15 cellular contexts compared by ENCODE assay signal in the genomic region with DNA sequence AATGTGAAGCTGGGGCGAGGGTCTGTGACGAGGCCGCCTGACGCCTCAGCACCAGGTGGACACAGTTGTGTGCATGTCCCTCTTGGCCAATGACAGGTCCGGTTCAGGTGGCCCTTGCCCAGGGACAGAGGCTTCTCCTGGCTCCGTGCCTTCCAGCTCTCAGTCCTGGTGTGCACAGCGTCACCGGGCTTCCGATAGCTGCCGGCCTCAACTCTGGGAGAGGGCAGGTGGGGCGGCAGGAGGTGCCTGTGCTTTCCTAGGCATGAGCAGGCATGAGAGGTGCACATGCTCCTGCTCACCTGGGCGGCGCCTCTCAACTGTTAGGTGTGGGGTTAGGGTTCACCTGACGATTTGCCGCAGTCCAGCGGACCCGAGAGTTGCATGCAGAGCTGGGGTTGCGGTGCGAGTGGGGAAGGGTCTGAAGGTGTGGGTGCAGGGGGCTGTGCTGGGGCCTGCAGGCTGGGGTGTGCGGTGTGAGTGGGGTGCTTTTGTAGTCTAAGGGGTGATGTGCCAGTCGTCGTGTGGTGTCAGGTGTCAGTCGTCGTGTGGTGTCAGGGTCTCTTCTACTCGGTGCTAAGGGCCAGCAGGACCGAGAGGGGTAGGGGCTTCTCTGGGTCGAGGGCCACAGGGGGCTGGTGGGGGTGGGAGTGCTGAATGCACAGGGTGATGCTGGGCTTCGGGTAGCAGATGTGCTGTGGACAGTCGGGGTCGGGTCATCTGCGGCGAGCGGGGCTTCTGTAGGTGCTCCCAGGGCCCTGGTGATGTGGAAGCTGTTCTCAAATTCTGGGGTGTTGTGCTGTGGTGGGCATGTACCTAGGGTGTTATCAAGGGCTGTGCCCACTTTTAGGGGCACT. TPM values are rescaled to one million over a fixed set of nuclear protein-coding genes. Genes with fewer than 3 reads are reported as not detected.
DNase-seq lines count a peak whose midpoint lies in the region; ATAC-seq, FAIRE-seq and TF ChIP-seq lines count a peak whose summit lies in the region.
"Had no signal": no experiment of that assay in that cellular context is flagged by ENCODE, and none has a peak within 500 bp of the region (broad histone marks: within the 10 kb centered on the region; RNA-seq: fewer than 3 reads in every experiment).

No MANE protein-coding gene starts in this region.

- no peak overlapping the region for H2BK120ac ChIP-seq in H9 (ENCODE audit: low read depth, low read length, poor library complexity, severe bottlenecking)

- H4K91ac ChIP-seq in H9 (ENCODE audit: insufficient read length, low read depth, low read length), result no peak overlapping the region

- no peaks in the 10 kb centered on the region for H3K9me2 ChIP-seq in GM23248 (ENCODE audit: insufficient read depth)

- H2BK5ac ChIP-seq in H9 (ENCODE audit: insufficient read length, low read length), result no peak overlapping the region

- no peak overlapping the region for H3K23ac ChIP-seq in H9 (ENCODE audit: insufficient read length, low read depth, low read length)

- H3K4me3 Mint-ChIP-seq in H9, result no peak overlapping the region; a peak in 2 of 5 replicates
- peak overlapping the region; percentile 20 for H3K4me3 Mint-ChIP-seq in astrocyte (ENCODE audit: unreplicated experiment)
- H3K4me3 Mint-ChIP-seq in neural crest cell, result no peak overlapping the region
- H3K4me3 Mint-ChIP-seq: activated CD4-positive, alpha-beta memory T cell treated with anti-CD3 and anti-CD28 coated beads, Interleukin-2, amount 10 ng/mL, durations not matched to agents 7 days and 5 days; stimulated activated naive B cell treated with anti-CD40 and anti-IgM and Interleukin-4, amounts not matched to agents 10 μg/mL and 1 μg/mL and 100 μg/mL, for 72 hours had no signal

- no peaks in the 10 kb centered on the region for H3F3A ChIP-seq in GM23248 (ENCODE audit: insufficient read depth)

- no peak overlapping the region for H3K56ac ChIP-seq in H9 (ENCODE audit: insufficient read length, low read depth, low read length)

- no peak for ATAC-seq in mucosa of descending colon
- ATAC-seq: pancreas; stimulated activated naive B cell treated with anti-CD40 and anti-IgM and Interleukin-4, amounts not matched to agents 10 μg/mL and 1 μg/mL and 100 μg/mL, for 72 hours had no signal

- H3K9me3 ChIP-seq in H9 (ENCODE audit: control insufficient read depth, low read depth, low read length) (no peaks in the 10 kb centered on the region), astrocyte (ENCODE audit: insufficient read depth, low read depth, low read length) (no peaks in the 10 kb centered on the region), GM23248 (ENCODE audit: low read depth) (no peaks in the 10 kb centered on the region), mucosa of descending colon (no peaks in the 10 kb centered on the region)
- H3K9me3 ChIP-seq: breast epithelium, pancreas had no signal

- H3K36me3 Mint-ChIP-seq in H9 (ENCODE audit: insufficient read depth in 1 of 3, low read depth in 3 of 3) (no peaks in the 10 kb centered on the region; a peak in 1 of 7 replicates), astrocyte (ENCODE audit: low read depth, unreplicated experiment) (no peaks in the 10 kb centered on the region), neural crest cell (ENCODE audit: low read depth) (no peaks in the 10 kb centered on the region)

- H2BK12ac ChIP-seq in H9 (ENCODE audit: insufficient read length, low read depth, low read length), result no peak overlapping the region

- H3K4ac ChIP-seq in H9 (ENCODE audit: low read depth, low read length), result no peak overlapping the region

- H3K27ac Mint-ChIP-seq in H9, result peak overlapping the region in 2 of 3 experiments; percentile 3 to 39; a peak in 2 of 7 replicates
- no peak overlapping the region for H3K27ac Mint-ChIP-seq in astrocyte (ENCODE audit: unreplicated experiment)
- H3K27ac Mint-ChIP-seq in neural crest cell (ENCODE audit: unreplicated experiment), result peak overlapping the region; percentile 19
- H3K27ac Mint-ChIP-seq: activated CD4-positive, alpha-beta memory T cell treated with anti-CD3 and anti-CD28 coated beads, Interleukin-2, amount 10 ng/mL, durations not matched to agents 7 days and 5 days; stimulated activated naive B cell treated with anti-CD40 and anti-IgM and Interleukin-4, amounts not matched to agents 10 μg/mL and 1 μg/mL and 100 μg/mL, for 72 hours had no signal

- intact Hi-C loops in mucosa of descending colon (cut with DNase I, micrococcal nuclease), result no loop called here

- no peak overlapping the region for H3K4me3 ChIP-seq in astrocyte (ENCODE audit: insufficient read depth, low read depth, low read length)
- no peak overlapping the region for H3K4me3 ChIP-seq in GM23248
- H3K4me3 ChIP-seq in mucosa of descending colon, result no peak overlapping the region
- H3K4me3 ChIP-seq: breast epithelium, pancreas had no signal

- H2AFZ ChIP-seq in H9 (ENCODE audit: low read length), result no peak overlapping the region
- H2AFZ ChIP-seq in astrocyte (ENCODE audit: low read depth, low read length), result peak overlapping the region; percentile 18
- no peak overlapping the region for H2AFZ ChIP-seq in GM23248

- H3K4me2 ChIP-seq in H9 (ENCODE audit: insufficient read depth, insufficient read length, low read length) (no peak overlapping the region), astrocyte (ENCODE audit: low read length) (no peak overlapping the region), GM23248 (ENCODE audit: unreplicated experiment) (no peak overlapping the region)

- no peak overlapping the region for H3K9ac ChIP-seq in H9 (ENCODE audit: extremely low read depth, insufficient read length, low read length)
- H3K9ac ChIP-seq in astrocyte (ENCODE audit: low read length), result no peak overlapping the region
- no peak overlapping the region for H3K9ac ChIP-seq in GM23248

- H3K27me3 ChIP-seq in H9 (ENCODE audit: insufficient read depth, low read length) (peaks cover 6% of the 10 kb centered on the region; the same call in 1 of the 2 replicates), astrocyte (ENCODE audit: insufficient read depth, low read length) (peaks cover 22% of the 10 kb centered on the region), GM23248 (replicated peaks; ENCODE audit: insufficient read depth) (no peaks in the 10 kb centered on the region)
- H3K27me3 ChIP-seq: pancreas had no signal

- no peak overlapping the region for H3K27ac ChIP-seq in H9 (ENCODE audit: insufficient read length, low read depth, low read length)
- H3K27ac ChIP-seq in astrocyte (ENCODE audit: low read depth, low read length), result no peak overlapping the region
- no peak overlapping the region for H3K27ac ChIP-seq in GM23248
- H3K27ac ChIP-seq: pancreas had no signal

- H3K36me3 ChIP-seq in astrocyte (ENCODE audit: insufficient read depth, low read length), result no peaks in the 10 kb centered on the region
- H3K36me3 ChIP-seq in GM23248 (ENCODE audit: low read depth), result no peaks in the 10 kb centered on the region
- H3K36me3 ChIP-seq in mucosa of descending colon (ENCODE audit: low read depth), result no peaks in the 10 kb centered on the region
- H3K36me3 ChIP-seq: breast epithelium, pancreas had no signal

- H4K8ac ChIP-seq in H9 (replicated peaks; ENCODE audit: insufficient read length, low read depth, low read length), result no peak overlapping the region

- in situ Hi-C loops in GM23248 (cut with MboI), result no loop called here

- no peak for DNase-seq in H9
- no peak for DNase-seq in astrocyte (ENCODE audit: low read depth)
- no peak for DNase-seq in neural crest cell (ENCODE audit: low read depth, low spot score)
- no peak for DNase-seq in GM23248
- no peak for DNase-seq in retina
- no peak for DNase-seq in mucosa of descending colon
- DNase-seq: activated CD4-positive, alpha-beta memory T cell treated with anti-CD3 and anti-CD28 coated beads, Interleukin-2, amount 10 ng/mL, durations not matched to agents 7 days and 5 days; activated gamma-delta T cell treated with Interleukin-2 at 50 U/mL for 16 hours; hippocampal formation; NCI-H226; OCI-M1; pancreas; stimulated activated CD4-positive, alpha-beta T cell treated with anti-CD3 and anti-CD28 coated beads, Interleukin-4, amount 100 ng/mL, for 1 hour; stimulated activated naive B cell treated with anti-CD40 and anti-IgM and Interleukin-4, amounts not matched to agents 10 μg/mL and 1 μg/mL and 100 μg/mL, for 72 hours had no signal

- no peak overlapping the region for H3K18ac ChIP-seq in H9 (ENCODE audit: insufficient read length, low read depth, low read length)

- no peak overlapping the region for H2AK5ac ChIP-seq in H9 (ENCODE audit: insufficient read length, low read length)

- H2BK15ac ChIP-seq in H9 (ENCODE audit: low read depth, low read length), result no peak overlapping the region

- no peaks in the 10 kb centered on the region for H3K4me1 ChIP-seq in H9 (ENCODE audit: insufficient read depth, low read length)
- peaks cover 7% of the 10 kb centered on the region for H3K4me1 ChIP-seq in astrocyte (ENCODE audit: insufficient read depth, low read length)
- H3K4me1 ChIP-seq in GM23248 (ENCODE audit: insufficient read depth), result no peaks in the 10 kb centered on the region
- H3K4me1 ChIP-seq in mucosa of descending colon (ENCODE audit: low read depth), result peaks cover 5% of the 10 kb centered on the region
- H3K4me1 ChIP-seq: pancreas had no signal

- H3K9me3 Mint-ChIP-seq in H9 (no peaks in the 10 kb centered on the region; a peak in 1 of 5 replicates), astrocyte (ENCODE audit: unreplicated experiment) (no peaks in the 10 kb centered on the region), neural crest cell (no peaks in the 10 kb centered on the region)
- H3K9me3 Mint-ChIP-seq: activated CD4-positive, alpha-beta memory T cell treated with anti-CD3 and anti-CD28 coated beads, Interleukin-2, amount 10 ng/mL, durations not matched to agents 7 days and 5 days; stimulated activated naive B cell treated with anti-CD40 and anti-IgM and Interleukin-4, amounts not matched to agents 10 μg/mL and 1 μg/mL and 100 μg/mL, for 72 hours had no signal

- no peak for FAIRE-seq in astrocyte (lab: Jason Lieb, UNC)
- FAIRE-seq: pancreas had no signal

- H3K14ac ChIP-seq in H9 (ENCODE audit: insufficient read depth, low read length), result no peak overlapping the region

- no peaks in the 10 kb centered on the region for H3K79me1 ChIP-seq in H9 (ENCODE audit: insufficient read depth, low read depth, low read length, poor library complexity, severe bottlenecking)

- no peaks in the 10 kb centered on the region for H3K23me2 ChIP-seq in H9 (ENCODE audit: insufficient read length, low read depth, low read length, poor library complexity, severe bottlenecking)

- no peak overlapping the region for H2BK20ac ChIP-seq in H9 (ENCODE audit: low read depth, low read length, poor library complexity, severe bottlenecking)

- WGBS in H9 (ENCODE audit: extremely low coverage, insufficient read length, low lambda C conversion rate), result no CpG with 5 or more reads among the region's 33 CpGs
- 81 to 82% methylated on average over 28 to 33 of the region's 33 CpGs for WGBS in GM23248 (ENCODE audit: low coverage in 1 of 2, low lambda C conversion rate in 2 of 2, missing lambda C conversion rate in 2 of 2), 2 experiments

- no peaks in the 10 kb centered on the region for H3K79me2 ChIP-seq in H9 (ENCODE audit: insufficient read depth, low read length)
- no peaks in the 10 kb centered on the region for H3K79me2 ChIP-seq in astrocyte (ENCODE audit: insufficient read depth, low read length)
- H3K79me2 ChIP-seq in GM23248 (ENCODE audit: insufficient read depth), result no peaks in the 10 kb centered on the region

- H4K20me1 ChIP-seq in H9 (ENCODE audit: control insufficient read depth, insufficient read depth, insufficient read length) (no peaks in the 10 kb centered on the region), astrocyte (ENCODE audit: insufficient read depth, low read length) (peaks cover 9% of the 10 kb centered on the region), GM23248 (ENCODE audit: insufficient read depth) (no peaks in the 10 kb centered on the region)

- no peak overlapping the region for H4K5ac ChIP-seq in H9 (ENCODE audit: insufficient read length, low read depth, low read length)

- H3T11ph ChIP-seq in H9 (ENCODE audit: low read length), result no peak overlapping the region

- peaks cover 37% of the 10 kb centered on the region for H3K27me3 Mint-ChIP-seq in H9 (ENCODE audit: low read depth)
- H3K27me3 Mint-ChIP-seq in astrocyte (ENCODE audit: low read depth, unreplicated experiment), result peaks cover 20% of the 10 kb centered on the region
- peaks cover 40% of the 10 kb centered on the region for H3K27me3 Mint-ChIP-seq in neural crest cell (ENCODE audit: low read depth)

- H3K4me1 Mint-ChIP-seq in H9 (peaks cover 21 to 29% of the 10 kb centered on the region in 2 experiments), astrocyte (ENCODE audit: low read depth, unreplicated experiment) (peaks cover 6% of the 10 kb centered on the region), neural crest cell (peaks cover 6% of the 10 kb centered on the region)

- TF ChIP-seq CTCF in H9 (conservative IDR thresholded peaks at IDR 0.05), result no peak
- TF ChIP-seq CTCF in astrocyte (IDR thresholded peaks at IDR 0.05; ENCODE audit: insufficient read depth, low read depth, low read length), result no peak
- TF ChIP-seq CTCF in neural crest cell (conservative IDR thresholded peaks at IDR 0.05), result no peak
- no peak for TF ChIP-seq CTCF in mucosa of descending colon (IDR thresholded peaks at IDR 0.05)

RNA-seq across cellular contexts. Expression of a gene that starts 3.8 kb away (rescaled TPM):
- 1.6 and 2.0 TPM in 2 replicates for total RNA-seq in H9 (2021)
- total RNA-seq in astrocyte, result 0.52 and 0.60 TPM in 2 replicates
- not detected in 2 replicates for total RNA-seq in neural crest cell
- total RNA-seq in GM23248 (2014; rRNA removed; shearing (Covaris generic)), result not detected in 2 replicates
- not detected in 2 replicates for polyA plus RNA-seq in GM23248 (2016; fragmentation: Nextera tagmentation; extraction: Ambion mirVana)
- total RNA-seq in mucosa of descending colon, result 10 to 100 TPM in 2 of 3 donors, 1 to 10 TPM in 1; 4.7 to 20.0 (median 12.6) TPM

RNA-seq across cellular contexts. Expression of a gene that starts 9.8 kb away (rescaled TPM):
- total RNA-seq in H9 (2021), result 48.1 and 51.7 TPM in 2 replicates
- 52.4 and 53.1 TPM in 2 replicates for total RNA-seq in astrocyte
- total RNA-seq in neural crest cell, result 82.5 and 83.3 TPM in 2 replicates
- 34.3 and 39.2 TPM in 2 replicates for total RNA-seq in GM23248 (2014; rRNA removed; shearing (Covaris generic))
- 67.9 and 70.7 TPM in 2 replicates for polyA plus RNA-seq in GM23248 (2016; fragmentation: Nextera tagmentation; extraction: Ambion mirVana)
- 10 to 100 TPM in 1 of 3 donors, 1 to 10 TPM in 2; 4.1 to 46.1 (median 9.5) TPM for total RNA-seq in mucosa of descending colon

RNA-seq across cellular contexts. Expression of a gene that starts 17.2 kb away (rescaled TPM):
- total RNA-seq in H9 (2021), result 1.3 and 2.2 TPM in 2 replicates
- total RNA-seq in astrocyte, result 0.75 and 0.99 TPM in 2 replicates
- 2.1 and 2.3 TPM in 2 replicates for total RNA-seq in neural crest cell
- total RNA-seq in GM23248 (2014; rRNA removed; shearing (Covaris generic)), result 0.32 and 0.51 TPM in 2 replicates
- 0.09 and 0.14 TPM in 2 replicates for polyA plus RNA-seq in GM23248 (2016; fragmentation: Nextera tagmentation; extraction: Ambion mirVana)
- total RNA-seq in mucosa of descending colon, result 1 to 10 TPM; 1.0 to 1.8 (median 1.7) TPM

RNA-seq across cellular contexts. Expression of a gene that starts 26.1 kb away (rescaled TPM):
- total RNA-seq in H9 (2021) (11.7 and 12.8 TPM in 2 replicates), astrocyte (15.7 and 18.3 TPM in 2 replicates), neural crest cell (11.1 and 11.7 TPM in 2 replicates), mucosa of descending colon (1 to 10 TPM; 4.7 to 6.9 (median 6.5) TPM)
- total RNA-seq in GM23248 (2014; rRNA removed; shearing (Covaris generic)), result 7.0 and 13.2 TPM in 2 replicates
- polyA plus RNA-seq in GM23248 (2016; fragmentation: Nextera tagmentation; extraction: Ambion mirVana), result 18.7 and 20.9 TPM in 2 replicates

RNA-seq across cellular contexts. Expression of a gene that starts 26.7 kb away (rescaled TPM):
- total RNA-seq in H9 (2021) (0.90 and 1.0 TPM in 2 replicates), astrocyte (2.8 and 3.6 TPM in 2 replicates), neural crest cell (0.93 and 0.96 TPM in 2 replicates), mucosa of descending colon (under 1 TPM; 0.26 to 0.76 (median 0.39) TPM)
- 0.86 and 1.1 TPM in 2 replicates for total RNA-seq in GM23248 (2014; rRNA removed; shearing (Covaris generic))
- polyA plus RNA-seq in GM23248 (2016; fragmentation: Nextera tagmentation; extraction: Ambion mirVana), result 0.35 and 0.53 TPM in 2 replicates
